In the genomic region with DNA sequence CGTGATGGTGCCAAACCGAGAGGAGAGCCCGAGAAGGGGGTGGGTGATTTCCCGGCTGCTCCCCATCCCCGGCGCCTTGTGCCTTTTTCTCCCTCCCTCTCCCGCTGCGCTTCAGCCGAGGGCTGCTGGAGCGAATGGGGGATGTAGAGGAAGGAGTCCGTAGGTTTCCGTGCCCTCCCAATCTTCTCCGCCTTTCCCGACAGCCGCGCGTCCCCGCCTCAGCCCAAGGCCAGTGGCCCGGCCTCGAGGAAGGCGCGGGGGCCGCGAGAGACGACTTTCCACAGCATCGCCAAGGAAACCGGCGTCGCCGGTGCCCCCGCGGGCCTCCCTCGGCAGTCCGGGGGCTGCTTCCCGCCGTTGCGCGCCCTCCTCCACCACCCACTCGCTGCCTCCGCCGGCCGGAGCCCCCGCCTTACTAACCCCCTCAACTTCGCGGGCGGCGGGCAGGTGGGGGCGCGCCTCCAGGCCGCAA, we compare ENCODE assay signal across 1 cellular context.
TF ChIP-seq lines count a peak whose summit lies in the region.

No MANE protein-coding gene starts in this region.

TF ChIP-seq in GM12878, 131 proteins besides CTCF, POLR2A, EP300 and RAD21:
- TF ChIP-seq ZNF384 (IDR thresholded peaks at IDR 0.05; ENCODE audit: borderline replicate concordance, low read depth, low read length) (no peak), BMI1 (IDR thresholded peaks at IDR 0.05; ENCODE audit: borderline replicate concordance) (no peak), CBX5 (IDR thresholded peaks at IDR 0.05; ENCODE audit: low read depth) (0 out of 2 replicates have a peak, but pooled peaks have one; percentile 32), IKZF1 (conservative IDR thresholded peaks at IDR 0.05) (peak; percentile 56; the same call in 1 of the 2 replicates), EGR1 (IDR thresholded peaks at IDR 0.05; ENCODE audit: borderline replicate concordance in 1 of 2, low read depth in 2 of 2, low read length in 2 of 2) (peak in 1 of 2 experiments; percentile 76; a peak in 2 of 3 replicates), SIX5 (IDR thresholded peaks at IDR 0.05; ENCODE audit: low read depth, low read length, severe bottlenecking) (no peak), CREB1 (IDR thresholded peaks at IDR 0.05; ENCODE audit: low read depth) (0 out of 2 replicates have a peak, but pooled peaks have one; percentile 7), CHD4 (IDR thresholded peaks at IDR 0.05) (no peak), YY1 (IDR thresholded peaks at IDR 0.05; ENCODE audit: low read depth, low read length) (no peak), NFYA (IDR thresholded peaks at IDR 0.05; ENCODE audit: borderline replicate concordance, low read depth, low read length) (no peak), CBFB (IDR thresholded peaks at IDR 0.05; ENCODE audit: low read depth) (no peak), NFIC (IDR thresholded peaks at IDR 0.05; ENCODE audit: low read depth, low read length) (no peak), TCF12 (IDR thresholded peaks at IDR 0.05; ENCODE audit: low read depth, low read length) (no peak), DPF2 (IDR thresholded peaks at IDR 0.05) (0 out of 2 replicates have a peak, but pooled peaks have one; percentile 17), CHD1 (IDR thresholded peaks at IDR 0.05; ENCODE audit: low read depth, low read length) (no peak), POLR2AphosphoS2 (IDR thresholded peaks at IDR 0.05; ENCODE audit: low read depth, low read length) (no peak), ZNF217 (IDR thresholded peaks at IDR 0.05) (no peak), WRNIP1 (IDR thresholded peaks at IDR 0.05; ENCODE audit: borderline replicate concordance, low read depth, low read length) (no peak), KAT2A (conservative IDR thresholded peaks at IDR 0.05; ENCODE audit: control insufficient read depth, low read depth, low read length) (no peak), STAT3 (IDR thresholded peaks at IDR 0.05; ENCODE audit: low read depth, low read length) (no peak), ZNF622 (IDR thresholded peaks at IDR 0.05) (no peak), POU2F2 (IDR thresholded peaks at IDR 0.05; ENCODE audit: borderline replicate concordance, low read depth, low read length) (no peak), BACH1 (IDR thresholded peaks at IDR 0.05; ENCODE audit: borderline replicate concordance) (peak; percentile 58; the same call in 1 of the 2 replicates), LARP7 (IDR thresholded peaks at IDR 0.05) (0 out of 2 replicates have a peak, but pooled peaks have one; percentile 14), RAD51 (IDR thresholded peaks at IDR 0.05) (no peak), ZNF274 (IDR thresholded peaks at IDR 0.05; ENCODE audit: insufficient read depth, insufficient read length) (no peak), HDAC6 (IDR thresholded peaks at IDR 0.05; ENCODE audit: unreplicated experiment) (no peak), TARDBP (IDR thresholded peaks at IDR 0.05; ENCODE audit: borderline replicate concordance) (no peak), CHD2 (IDR thresholded peaks at IDR 0.05; ENCODE audit: borderline replicate concordance, low read depth, low read length) (no peak)
- TF ChIP-seq, protein P1, sequence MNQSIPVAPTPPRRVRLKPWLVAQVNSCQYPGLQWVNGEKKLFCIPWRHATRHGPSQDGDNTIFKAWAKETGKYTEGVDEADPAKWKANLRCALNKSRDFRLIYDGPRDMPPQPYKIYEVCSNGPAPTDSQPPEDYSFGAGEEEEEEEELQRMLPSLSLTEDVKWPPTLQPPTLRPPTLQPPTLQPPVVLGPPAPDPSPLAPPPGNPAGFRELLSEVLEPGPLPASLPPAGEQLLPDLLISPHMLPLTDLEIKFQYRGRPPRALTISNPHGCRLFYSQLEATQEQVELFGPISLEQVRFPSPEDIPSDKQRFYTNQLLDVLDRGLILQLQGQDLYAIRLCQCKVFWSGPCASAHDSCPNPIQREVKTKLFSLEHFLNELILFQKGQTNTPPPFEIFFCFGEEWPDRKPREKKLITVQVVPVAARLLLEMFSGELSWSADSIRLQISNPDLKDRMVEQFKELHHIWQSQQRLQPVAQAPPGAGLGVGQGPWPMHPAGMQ (IDR thresholded peaks at IDR 0.05; ENCODE audit: borderline replicate concordance) = no peak
- TF ChIP-seq, protein P2, sequence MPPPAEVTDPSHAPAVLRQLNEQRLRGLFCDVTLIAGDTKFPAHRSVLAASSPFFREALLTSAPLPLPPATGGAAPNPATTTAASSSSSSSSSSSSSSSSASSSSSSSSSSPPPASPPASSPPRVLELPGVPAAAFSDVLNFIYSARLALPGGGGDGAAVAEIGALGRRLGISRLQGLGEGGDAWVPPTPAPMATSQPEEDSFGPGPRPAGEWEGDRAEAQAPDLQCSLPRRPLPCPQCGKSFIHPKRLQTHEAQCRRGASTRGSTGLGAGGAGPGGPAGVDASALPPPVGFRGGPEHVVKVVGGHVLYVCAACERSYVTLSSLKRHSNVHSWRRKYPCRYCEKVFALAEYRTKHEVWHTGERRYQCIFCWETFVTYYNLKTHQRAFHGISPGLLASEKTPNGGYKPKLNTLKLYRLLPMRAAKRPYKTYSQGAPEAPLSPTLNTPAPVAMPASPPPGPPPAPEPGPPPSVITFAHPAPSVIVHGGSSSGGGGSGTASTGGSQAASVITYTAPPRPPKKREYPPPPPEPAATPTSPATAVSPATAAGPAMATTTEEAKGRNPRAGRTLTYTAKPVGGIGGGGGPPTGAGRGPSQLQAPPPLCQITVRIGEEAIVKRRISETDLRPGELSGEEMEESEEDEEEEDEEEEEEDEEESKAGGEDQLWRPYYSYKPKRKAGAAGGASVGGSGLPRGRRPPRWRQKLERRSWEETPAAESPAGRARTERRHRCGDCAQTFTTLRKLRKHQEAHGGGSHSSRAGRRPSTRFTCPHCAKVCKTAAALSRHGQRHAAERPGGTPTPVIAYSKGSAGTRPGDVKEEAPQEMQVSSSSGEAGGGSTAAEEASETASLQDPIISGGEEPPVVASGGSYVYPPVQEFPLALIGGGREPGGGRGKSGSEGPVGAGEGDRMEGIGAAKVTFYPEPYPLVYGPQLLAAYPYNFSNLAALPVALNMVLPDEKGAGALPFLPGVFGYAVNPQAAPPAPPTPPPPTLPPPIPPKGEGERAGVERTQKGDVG (CRISPR knock-in tag; IDR thresholded peaks at IDR 0.05) = no peak
- TF ChIP-seq, protein P3, sequence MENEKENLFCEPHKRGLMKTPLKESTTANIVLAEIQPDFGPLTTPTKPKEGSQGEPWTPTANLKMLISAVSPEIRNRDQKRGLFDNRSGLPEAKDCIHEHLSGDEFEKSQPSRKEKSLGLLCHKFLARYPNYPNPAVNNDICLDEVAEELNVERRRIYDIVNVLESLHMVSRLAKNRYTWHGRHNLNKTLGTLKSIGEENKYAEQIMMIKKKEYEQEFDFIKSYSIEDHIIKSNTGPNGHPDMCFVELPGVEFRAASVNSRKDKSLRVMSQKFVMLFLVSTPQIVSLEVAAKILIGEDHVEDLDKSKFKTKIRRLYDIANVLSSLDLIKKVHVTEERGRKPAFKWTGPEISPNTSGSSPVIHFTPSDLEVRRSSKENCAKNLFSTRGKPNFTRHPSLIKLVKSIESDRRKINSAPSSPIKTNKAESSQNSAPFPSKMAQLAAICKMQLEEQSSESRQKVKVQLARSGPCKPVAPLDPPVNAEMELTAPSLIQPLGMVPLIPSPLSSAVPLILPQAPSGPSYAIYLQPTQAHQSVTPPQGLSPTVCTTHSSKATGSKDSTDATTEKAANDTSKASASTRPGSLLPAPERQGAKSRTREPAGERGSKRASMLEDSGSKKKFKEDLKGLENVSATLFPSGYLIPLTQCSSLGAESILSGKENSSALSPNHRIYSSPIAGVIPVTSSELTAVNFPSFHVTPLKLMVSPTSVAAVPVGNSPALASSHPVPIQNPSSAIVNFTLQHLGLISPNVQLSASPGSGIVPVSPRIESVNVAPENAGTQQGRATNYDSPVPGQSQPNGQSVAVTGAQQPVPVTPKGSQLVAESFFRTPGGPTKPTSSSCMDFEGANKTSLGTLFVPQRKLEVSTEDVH (IDR thresholded peaks at IDR 0.05; ENCODE audit: low read depth, partially characterized antibody) = no peak
- TF ChIP-seq, protein P4, sequence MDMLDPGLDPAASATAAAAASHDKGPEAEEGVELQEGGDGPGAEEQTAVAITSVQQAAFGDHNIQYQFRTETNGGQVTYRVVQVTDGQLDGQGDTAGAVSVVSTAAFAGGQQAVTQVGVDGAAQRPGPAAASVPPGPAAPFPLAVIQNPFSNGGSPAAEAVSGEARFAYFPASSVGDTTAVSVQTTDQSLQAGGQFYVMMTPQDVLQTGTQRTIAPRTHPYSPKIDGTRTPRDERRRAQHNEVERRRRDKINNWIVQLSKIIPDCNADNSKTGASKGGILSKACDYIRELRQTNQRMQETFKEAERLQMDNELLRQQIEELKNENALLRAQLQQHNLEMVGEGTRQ (IDR thresholded peaks at IDR 0.05; ENCODE audit: borderline replicate concordance, low read depth, low read length) = no peak
- TF ChIP-seq, protein P5, sequence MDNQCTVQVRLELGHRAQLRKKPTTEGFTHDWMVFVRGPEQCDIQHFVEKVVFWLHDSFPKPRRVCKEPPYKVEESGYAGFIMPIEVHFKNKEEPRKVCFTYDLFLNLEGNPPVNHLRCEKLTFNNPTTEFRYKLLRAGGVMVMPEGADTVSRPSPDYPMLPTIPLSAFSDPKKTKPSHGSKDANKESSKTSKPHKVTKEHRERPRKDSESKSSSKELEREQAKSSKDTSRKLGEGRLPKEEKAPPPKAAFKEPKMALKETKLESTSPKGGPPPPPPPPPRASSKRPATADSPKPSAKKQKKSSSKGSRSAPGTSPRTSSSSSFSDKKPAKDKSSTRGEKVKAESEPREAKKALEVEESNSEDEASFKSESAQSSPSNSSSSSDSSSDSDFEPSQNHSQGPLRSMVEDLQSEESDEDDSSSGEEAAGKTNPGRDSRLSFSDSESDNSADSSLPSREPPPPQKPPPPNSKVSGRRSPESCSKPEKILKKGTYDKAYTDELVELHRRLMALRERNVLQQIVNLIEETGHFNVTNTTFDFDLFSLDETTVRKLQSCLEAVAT (IDR thresholded peaks at IDR 0.05) = peak; percentile 11; the same call in 1 of the 2 replicates
- TF ChIP-seq, protein P6, sequence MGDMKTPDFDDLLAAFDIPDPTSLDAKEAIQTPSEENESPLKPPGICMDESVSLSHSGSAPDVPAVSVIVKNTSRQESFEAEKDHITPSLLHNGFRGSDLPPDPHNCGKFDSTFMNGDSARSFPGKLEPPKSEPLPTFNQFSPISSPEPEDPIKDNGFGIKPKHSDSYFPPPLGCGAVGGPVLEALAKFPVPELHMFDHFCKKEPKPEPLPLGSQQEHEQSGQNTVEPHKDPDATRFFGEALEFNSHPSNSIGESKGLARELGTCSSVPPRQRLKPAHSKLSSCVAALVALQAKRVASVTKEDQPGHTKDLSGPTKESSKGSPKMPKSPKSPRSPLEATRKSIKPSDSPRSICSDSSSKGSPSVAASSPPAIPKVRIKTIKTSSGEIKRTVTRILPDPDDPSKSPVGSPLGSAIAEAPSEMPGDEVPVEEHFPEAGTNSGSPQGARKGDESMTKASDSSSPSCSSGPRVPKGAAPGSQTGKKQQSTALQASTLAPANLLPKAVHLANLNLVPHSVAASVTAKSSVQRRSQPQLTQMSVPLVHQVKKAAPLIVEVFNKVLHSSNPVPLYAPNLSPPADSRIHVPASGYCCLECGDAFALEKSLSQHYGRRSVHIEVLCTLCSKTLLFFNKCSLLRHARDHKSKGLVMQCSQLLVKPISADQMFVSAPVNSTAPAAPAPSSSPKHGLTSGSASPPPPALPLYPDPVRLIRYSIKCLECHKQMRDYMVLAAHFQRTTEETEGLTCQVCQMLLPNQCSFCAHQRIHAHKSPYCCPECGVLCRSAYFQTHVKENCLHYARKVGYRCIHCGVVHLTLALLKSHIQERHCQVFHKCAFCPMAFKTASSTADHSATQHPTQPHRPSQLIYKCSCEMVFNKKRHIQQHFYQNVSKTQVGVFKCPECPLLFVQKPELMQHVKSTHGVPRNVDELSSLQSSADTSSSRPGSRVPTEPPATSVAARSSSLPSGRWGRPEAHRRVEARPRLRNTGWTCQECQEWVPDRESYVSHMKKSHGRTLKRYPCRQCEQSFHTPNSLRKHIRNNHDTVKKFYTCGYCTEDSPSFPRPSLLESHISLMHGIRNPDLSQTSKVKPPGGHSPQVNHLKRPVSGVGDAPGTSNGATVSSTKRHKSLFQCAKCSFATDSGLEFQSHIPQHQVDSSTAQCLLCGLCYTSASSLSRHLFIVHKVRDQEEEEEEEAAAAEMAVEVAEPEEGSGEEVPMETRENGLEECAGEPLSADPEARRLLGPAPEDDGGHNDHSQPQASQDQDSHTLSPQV (IDR thresholded peaks at IDR 0.05) = no peak
- TF ChIP-seq, protein P7, sequence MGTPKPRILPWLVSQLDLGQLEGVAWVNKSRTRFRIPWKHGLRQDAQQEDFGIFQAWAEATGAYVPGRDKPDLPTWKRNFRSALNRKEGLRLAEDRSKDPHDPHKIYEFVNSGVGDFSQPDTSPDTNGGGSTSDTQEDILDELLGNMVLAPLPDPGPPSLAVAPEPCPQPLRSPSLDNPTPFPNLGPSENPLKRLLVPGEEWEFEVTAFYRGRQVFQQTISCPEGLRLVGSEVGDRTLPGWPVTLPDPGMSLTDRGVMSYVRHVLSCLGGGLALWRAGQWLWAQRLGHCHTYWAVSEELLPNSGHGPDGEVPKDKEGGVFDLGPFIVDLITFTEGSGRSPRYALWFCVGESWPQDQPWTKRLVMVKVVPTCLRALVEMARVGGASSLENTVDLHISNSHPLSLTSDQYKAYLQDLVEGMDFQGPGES (IDR thresholded peaks at IDR 0.05) = no peak
